15 cellular contexts compared by ENCODE assay signal in the genomic region with DNA sequence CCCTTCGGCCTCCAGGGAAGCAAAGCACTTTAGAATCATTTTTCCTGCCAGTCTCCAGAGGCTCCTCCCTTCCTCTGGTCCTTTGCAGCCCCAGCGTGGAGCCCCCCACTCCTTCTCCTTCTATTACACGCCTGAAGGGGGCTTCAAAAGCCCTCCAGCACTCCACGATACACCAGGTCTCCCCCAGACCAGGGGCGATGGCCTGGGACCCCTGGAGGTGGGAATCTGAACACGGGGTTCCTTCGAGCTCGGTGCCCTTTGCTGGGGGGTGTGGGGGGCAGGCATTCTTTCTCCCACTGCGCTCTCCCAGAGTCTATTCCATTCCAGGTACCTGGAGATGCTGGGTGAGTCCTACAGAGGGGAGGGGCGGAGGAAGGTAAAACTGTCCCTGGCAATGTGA.
A peak's percentile ranks its signal among the peaks of the same experiment; 100 is the strongest.
DNase-seq lines count a peak whose midpoint lies in the region; ATAC-seq, FAIRE-seq and TF ChIP-seq lines count a peak whose summit lies in the region.
"Had no signal": no experiment of that assay in that cellular context is flagged by ENCODE, and none has a peak within 500 bp of the region (broad histone marks: within the 10 kb centered on the region; RNA-seq: fewer than 3 reads in every experiment).

No MANE protein-coding gene starts in this region.

- CTCF ChIA-PET in HepG2 (lab: Yijun Ruan, JAX; ENCODE audit: low intra/inter-chr PET ratio, low total read pairs), result no interaction called here

- H3K9ac ChIP-seq in HepG2 (ENCODE audit: insufficient read depth, low read depth, low read length) (no peak overlapping the region), endodermal cell (ENCODE audit: extremely low read depth, low read length, poor library complexity, severe bottlenecking) (no peak overlapping the region)

- H3K27me3 Mint-ChIP-seq in endodermal cell (ENCODE audit: insufficient read depth) (peaks cover 2% of the 10 kb centered on the region), T-helper 17 cell (no peaks in the 10 kb centered on the region)

- H3K4me3 Mint-ChIP-seq in endodermal cell (no peak overlapping the region), T-helper 17 cell (no peak overlapping the region)

- in situ Hi-C loops in HepG2 (cut with HindIII; ENCODE audit: extremely low pct_ligation_motif_present, low pct_unique_long_range_greater_than_20kb), result no loop called here

- H3K79me2 ChIP-seq in HepG2 (ENCODE audit: insufficient read depth, low read length), result no peaks in the 10 kb centered on the region

- no peak for TF ChIP-seq EP300 in HepG2 (IDR thresholded peaks at IDR 0.05; ENCODE audit: low read depth in 2 of 2, low read length in 2 of 2)
- no peak for TF ChIP-seq EP300 in HepG2 (CRISPR knock-in tag; IDR thresholded peaks at IDR 0.05; ENCODE audit: borderline replicate concordance)

- DNase-seq in right lobe of liver, result peak in 2 of 3 donors; percentile 8 to 15
- no peak for DNase-seq in HepG2 (ENCODE audit: low spot score)
- DNase-seq in endodermal cell, result peak; percentile 22
- peak; percentile 59 for DNase-seq in posterior vena cava (ENCODE audit: low spot score)
- DNase-seq in small intestine, result no peak
- no peak for DNase-seq in T-helper 17 cell
- DNase-seq: ACHN, AML-193, DMS79 treated with DMSO at 0.1 percent for 48 hours, GOT3, NCI-H1417 treated with DMSO at 0.1 percent for 48 hours, NCI-H187 treated with DMSO at 0.1 percent for 48 hours, NCI-H226, NCI-H524 treated with DMSO at 0.1 percent for 48 hours had no signal

- no peaks in the 10 kb centered on the region for H3K27me3 ChIP-seq in right lobe of liver
- H3K27me3 ChIP-seq in HepG2 (ENCODE audit: control insufficient read depth in 1 of 2, insufficient read depth in 2 of 2, low read length in 2 of 2), result peaks cover 2 to 18% of the 10 kb centered on the region in 2 experiments; a peak in 3 of 5 replicates
- no peaks in the 10 kb centered on the region for H3K27me3 ChIP-seq in endodermal cell (ENCODE audit: control insufficient read depth, insufficient read depth, low read length, poor library complexity, severe bottlenecking)
- no peaks in the 10 kb centered on the region for H3K27me3 ChIP-seq in small intestine (ENCODE audit: control insufficient read depth in 2 of 2, insufficient read depth in 2 of 2, low read length in 2 of 2)

- ATAC-seq in right lobe of liver, result no peak
- ATAC-seq in HepG2, result no peak
- no peak for ATAC-seq in T-helper 17 cell
- no peak for ATAC-seq in HG03025 (IDR thresholded peaks at IDR 0.05; ENCODE audit: low FRiP score, unreplicated experiment)

- H3K27ac Mint-ChIP-seq in endodermal cell (no peak overlapping the region), T-helper 17 cell (no peak overlapping the region)

- FAIRE-seq in HepG2 (lab: Jason Lieb, UNC), result no peak
- no peak for FAIRE-seq in small intestine (lab: Jason Lieb, UNC)

- H3K4me1 Mint-ChIP-seq in endodermal cell, result peaks cover 2% of the 10 kb centered on the region
- H3K4me1 Mint-ChIP-seq in T-helper 17 cell, result no peaks in the 10 kb centered on the region

- H3K9me3 Mint-ChIP-seq in endodermal cell, result no peaks in the 10 kb centered on the region

- TF ChIP-seq RAD21 in HepG2 (CRISPR knock-in tag; IDR thresholded peaks at IDR 0.05), result no peak

- POLR2A ChIA-PET in HepG2 (lab: Yijun Ruan, JAX), result no interaction called here

- H3K9me3 ChIP-seq in right lobe of liver (no peaks in the 10 kb centered on the region), HepG2 (ENCODE audit: low read length) (no peaks in the 10 kb centered on the region), endodermal cell (ENCODE audit: control insufficient read depth, low read length) (no peaks in the 10 kb centered on the region), small intestine (ENCODE audit: control insufficient read depth, low read depth) (no peaks in the 10 kb centered on the region), T-helper 17 cell (ENCODE audit: control insufficient read depth, low read length, poor library complexity, severe bottlenecking) (no peaks in the 10 kb centered on the region)

- H3K4me1 ChIP-seq in right lobe of liver, result no peaks in the 10 kb centered on the region
- no peaks in the 10 kb centered on the region for H3K4me1 ChIP-seq in HepG2 (ENCODE audit: insufficient read depth, low read length)
- no peaks in the 10 kb centered on the region for H3K4me1 ChIP-seq in endodermal cell (ENCODE audit: control insufficient read depth, insufficient read depth, low read length)
- H3K4me1 ChIP-seq in small intestine (ENCODE audit: control insufficient read depth in 2 of 2, insufficient read depth in 1 of 2, low read depth in 1 of 2, low read length in 1 of 2), result no peaks in the 10 kb centered on the region

- no peak overlapping the region for H2AFZ ChIP-seq in HepG2 (ENCODE audit: low read length)

- no peak overlapping the region for H3K4me2 ChIP-seq in HepG2 (ENCODE audit: low read depth, low read length)

- no peak for TF ChIP-seq CTCF in right lobe of liver (IDR thresholded peaks at IDR 0.05)
- TF ChIP-seq CTCF in HepG2 (CRISPR knock-in tag; IDR thresholded peaks at IDR 0.05), result no peak
- TF ChIP-seq CTCF in endodermal cell (conservative IDR thresholded peaks at IDR 0.05), result no peak

- H3K36me3 ChIP-seq in right lobe of liver, result no peaks in the 10 kb centered on the region
- no peaks in the 10 kb centered on the region for H3K36me3 ChIP-seq in HepG2 (replicated peaks in 1 of 2; ENCODE audit: control insufficient read depth in 1 of 2, insufficient read depth in 2 of 2, low read length in 2 of 2)
- no peaks in the 10 kb centered on the region for H3K36me3 ChIP-seq in endodermal cell (ENCODE audit: control insufficient read depth, insufficient read depth, low read length)
- no peaks in the 10 kb centered on the region for H3K36me3 ChIP-seq in small intestine (ENCODE audit: control insufficient read depth in 2 of 2, insufficient read depth in 2 of 2, low read length in 2 of 2)

- TF ChIP-seq POLR2A in right lobe of liver (IDR thresholded peaks at IDR 0.05) (no peak), HepG2 (IDR thresholded peaks at IDR 0.05; ENCODE audit: insufficient read depth in 1 of 2, low read depth in 2 of 2, low read length in 2 of 2) (no peak)

- WGBS in right lobe of liver (ENCODE audit: insufficient coverage, low coverage, low lambda C conversion rate, missing lambda C conversion rate), result 46% methylated on average over 9 of the region's 10 CpGs
- 33% methylated on average over 9 of the region's 10 CpGs for WGBS in HepG2 (ENCODE audit: low lambda C conversion rate)
- 84 to 90% methylated on average over 2 to 10 of the region's 10 CpGs for whole genome bisulfite sequencing in endodermal cell (ENCODE audit: insufficient coverage in 1 of 2, insufficient read length in 1 of 2), 2 experiments
- 71 to 81% (median 76%) methylated on average over 9 to 10 of the region's 10 CpGs for WGBS in small intestine, 3 donors

- intact Hi-C loops in right lobe of liver (cut with DNase I) (no loop called here), HepG2 (cut with micrococcal nuclease; ENCODE audit: unreplicated experiment) (no loop called here), posterior vena cava (cut with DNase I) (no loop called here)

- no peak overlapping the region for H3K4me3 ChIP-seq in right lobe of liver
- H3K4me3 ChIP-seq in HepG2 (replicated peaks in 1 of 3; ENCODE audit: insufficient read depth in 1 of 3, low read depth in 2 of 3, low read length in 3 of 3), result no peak overlapping the region
- H3K4me3 ChIP-seq in endodermal cell (ENCODE audit: low read length), result no peak overlapping the region
- H3K4me3 ChIP-seq in small intestine (ENCODE audit: low read depth in 1 of 2, low read length in 2 of 2), result no peak overlapping the region

- BruUV-seq in HepG2 (replicated peaks; lab: Mats Ljungman, UMichigan), result no TSS peak

- H3K27ac ChIP-seq in right lobe of liver, result no peak overlapping the region
- H3K27ac ChIP-seq in HepG2 (ENCODE audit: extremely low read length, insufficient read depth, low read length), result no peak overlapping the region
- no peak overlapping the region for H3K27ac ChIP-seq in endodermal cell (ENCODE audit: low read depth, low read length)
- no peak overlapping the region for H3K27ac ChIP-seq in small intestine (ENCODE audit: low read depth in 1 of 2, low read length in 1 of 2)

- H3K36me3 Mint-ChIP-seq in endodermal cell (ENCODE audit: low read depth) (no peaks in the 10 kb centered on the region), T-helper 17 cell (ENCODE audit: low read depth) (no peaks in the 10 kb centered on the region)

- H4K20me1 ChIP-seq in HepG2 (ENCODE audit: insufficient read depth, low read length), result no peaks in the 10 kb centered on the region

TF ChIP-seq in HepG2, 621 proteins besides CTCF, POLR2A, EP300 and RAD21 (continues in another document):
- TF ChIP-seq ETV5 (CRISPR knock-in tag; IDR thresholded peaks at IDR 0.05; ENCODE audit: borderline replicate concordance), result no peak
- TF ChIP-seq EZH2 (conservative IDR thresholded peaks at IDR 0.05; ENCODE audit: low read depth, low read length), result no peak
- TF ChIP-seq ZNF282 (IDR thresholded peaks at IDR 0.05; ENCODE audit: partially characterized antibody), result no peak
- TF ChIP-seq YEATS2 (CRISPR knock-in tag; IDR thresholded peaks at IDR 0.05; ENCODE audit: borderline replicate concordance), result no peak
- TF ChIP-seq SRSF9 (IDR thresholded peaks at IDR 0.05; ENCODE audit: borderline replicate concordance, insufficient read depth, low read depth, low read length, poor library complexity, severe bottlenecking), result no peak
- TF ChIP-seq ZNF350 (CRISPR knock-in tag; IDR thresholded peaks at IDR 0.05; ENCODE audit: borderline replicate concordance, low read depth), result no peak
- TF ChIP-seq ETV6 (CRISPR knock-in tag; conservative IDR thresholded peaks at IDR 0.05), result no peak
- TF ChIP-seq ZNF562 (CRISPR knock-in tag; IDR thresholded peaks at IDR 0.05; ENCODE audit: borderline replicate concordance), result no peak

Comparison
In these comparisons a context has a peak if more than half of its experiments do, and no peak if none do; other contexts are left out.
1. DNase-seq: peak in right lobe of liver (2 of 3), endodermal cell (single experiment) and posterior vena cava (single experiment); none in HepG2 (single experiment), small intestine (single experiment) and T-helper 17 cell (0 of 3).